ENCODE assay signal across 12 cellular contexts in genomic region chr9:94870465-94870792, GRCh38.
DNase-seq lines count a peak whose midpoint lies in the region; ATAC-seq and TF ChIP-seq lines count a peak whose summit lies in the region.
"Had no signal": no experiment of that assay in that cellular context is flagged by ENCODE, and none has a peak within 500 bp of the region (broad histone marks: within the 10 kb centered on the region; RNA-seq: fewer than 3 reads in every experiment).

No MANE protein-coding gene starts in this region.

- H3K4me1 Mint-ChIP-seq in naive thymus-derived CD8-positive, alpha-beta T cell = peaks cover 13 to 41% (median 33%) of the 10 kb centered on the region in 4 donors

- H3K27me3 ChIP-seq in left ventricle myocardium inferior (ENCODE audit: low read depth) (no peaks in the 10 kb centered on the region), ascending aorta (no peaks in the 10 kb centered on the region)

- no peaks in the 10 kb centered on the region for H3K36me3 ChIP-seq in left ventricle myocardium inferior
- no peaks in the 10 kb centered on the region for H3K36me3 ChIP-seq in ascending aorta

- no peak overlapping the region for H3K4me3 ChIP-seq in left ventricle myocardium inferior
- H3K4me3 ChIP-seq in ascending aorta = no peak overlapping the region

- TF ChIP-seq CTCF in left ventricle myocardium inferior (IDR thresholded peaks at IDR 0.05; ENCODE audit: borderline replicate concordance) (no peak), ascending aorta (IDR thresholded peaks at IDR 0.05) (no peak)

- H3K27me3 Mint-ChIP-seq in naive thymus-derived CD8-positive, alpha-beta T cell = no peaks in the 10 kb centered on the region
- H3K27me3 Mint-ChIP-seq: naive B cell had no signal

- H3K4me3 Mint-ChIP-seq in naive thymus-derived CD8-positive, alpha-beta T cell = peak overlapping the region in 8 of 10 donors; percentile 22 to 89 (median 80)

- H3K9me3 ChIP-seq in left ventricle myocardium inferior (replicated peaks) (no peaks in the 10 kb centered on the region), ascending aorta (no peaks in the 10 kb centered on the region)

- H3K27ac Mint-ChIP-seq in naive thymus-derived CD8-positive, alpha-beta T cell = peak overlapping the region; percentile 81 to 100 (median 94)

- POLR2A ChIA-PET in naive thymus-derived CD8-positive, alpha-beta T cell (lab: Charles Lee) = interaction anchor here (0.9 to 3.0 kb wide), 2 partner anchors 10 to 290 kb away, joined by 5 to 15 read pairs; no protein-coding TSS in a partner anchor

- ATAC-seq in naive thymus-derived CD8-positive, alpha-beta T cell = no peak
- no peak for ATAC-seq in HG03469 (IDR thresholded peaks at IDR 0.05; ENCODE audit: unreplicated experiment)

- DNase-seq in left ventricle myocardium inferior (no peak), cardiac septum (ENCODE audit: low spot score) (no peak), ascending aorta (ENCODE audit: low spot score in 2 of 2) (no peak), NCI-H526 treated with DMSO at 0.1 percent for 48 hours (lab: John Stamatoyannopoulos, UW) (no peak), GDM1 (lab: John Stamatoyannopoulos, UW) (no peak), germinal center (ENCODE audit: low spot score) (no peak)
- DNase-seq in naive thymus-derived CD8-positive, alpha-beta T cell = no peak
- DNase-seq: amniotic stem cell, foreskin melanocyte, naive B cell, NCI-H1105 treated with DMSO at 0.1 percent for 48 hours had no signal

- peaks cover 0 to 5% (median 0%) of the 10 kb centered on the region in 9 donors for H3K9me3 Mint-ChIP-seq in naive thymus-derived CD8-positive, alpha-beta T cell
- H3K9me3 Mint-ChIP-seq: naive B cell had no signal

- H3K27ac ChIP-seq in left ventricle myocardium inferior (replicated peaks) (peak overlapping the region; percentile 94), ascending aorta (peak overlapping the region; percentile 58 to 80)

- H3K36me3 Mint-ChIP-seq in naive thymus-derived CD8-positive, alpha-beta T cell = peaks cover 0 to 3% (median under 1%) of the 10 kb centered on the region in 3 donors

- H3K4me1 ChIP-seq in left ventricle myocardium inferior (peaks cover 93% of the 10 kb centered on the region), ascending aorta (peaks cover 13 to 64% of the 10 kb centered on the region in 2 donors)

- intact Hi-C loops in left ventricle myocardium inferior (cut with micrococcal nuclease) (no loop called here), cardiac septum (cut with DNase I) (loop anchor here (2.0 to 5.0 kb wide), 3 partner anchors 37 to 136 kb away; no protein-coding TSS in a partner anchor), ascending aorta (cut with DNase I) (no loop called here)
